ENCODE assay signal across 9 cellular contexts in genomic region chr12:122190842-122191668, GRCh38. TPM values are rescaled to one million over a fixed set of nuclear protein-coding genes. Genes with fewer than 3 reads are reported as not detected.
DNase-seq lines count a peak whose midpoint lies in the region; ATAC-seq and TF ChIP-seq lines count a peak whose summit lies in the region.
"Had no signal": no experiment of that assay in that cellular context is flagged by ENCODE, and none has a peak within 500 bp of the region (broad histone marks: within the 10 kb centered on the region; RNA-seq: fewer than 3 reads in every experiment).

No MANE protein-coding gene starts in this region.

- peaks cover 9% of the 10 kb centered on the region for H3K4me1 ChIP-seq in mucosa of descending colon (ENCODE audit: low read depth)

- H3K36me3 Mint-ChIP-seq in activated CD4-positive, alpha-beta T cell treated with anti-CD3 and anti-CD28 coated beads, Interleukin-2, amount 10 ng/mL, durations not matched to agents 24 days and 14 days (ENCODE audit: low read depth), result no peaks in the 10 kb centered on the region

- no peaks in the 10 kb centered on the region for H3K9me3 Mint-ChIP-seq in activated CD4-positive, alpha-beta T cell treated with anti-CD3 and anti-CD28 coated beads, Interleukin-2, amount 10 ng/mL, durations not matched to agents 24 days and 14 days

- intact Hi-C loops in activated CD4-positive, alpha-beta T cell treated with anti-CD3 and anti-CD28 coated beads, Interleukin-2, amount 10 ng/mL, durations not matched to agents 24 days and 14 days (cut with micrococcal nuclease), result loop anchor here (1.0 to 2.0 kb wide), 4 partner anchors 31 to 137 kb away; no protein-coding TSS in a partner anchor
- intact Hi-C loops in mucosa of descending colon (cut with DNase I, micrococcal nuclease), result no loop called here

- no peak overlapping the region for H3K27ac ChIP-seq in AG04450 (ENCODE audit: low read depth, low read length)
- H3K27ac ChIP-seq: skin epidermis had no signal

- TF ChIP-seq CTCF in AG04450 (IDR thresholded peaks at IDR 0.05; ENCODE audit: low read depth, low read length) (peak; percentile 86), GM13976 (IDR thresholded peaks at IDR 0.05; ENCODE audit: borderline replicate concordance, control extremely low read depth, extremely low read depth, insufficient read depth, missing control alignments) (peak; percentile 83), mucosa of descending colon (IDR thresholded peaks at IDR 0.05) (peak; percentile 72)

- no peak overlapping the region for H3K4me3 Mint-ChIP-seq in activated CD4-positive, alpha-beta T cell treated with anti-CD3 and anti-CD28 coated beads, Interleukin-2, amount 10 ng/mL, durations not matched to agents 24 days and 14 days

- CTCF ChIA-PET in AG04450 (lab: Charles Lee), result interaction anchor here (0.6 to 2.5 kb wide), 19 partner anchors 20 to 1456 kb away, joined by 3 to 32 read pairs (median 4); no protein-coding TSS in a partner anchor

- H3K4me1 Mint-ChIP-seq in activated CD4-positive, alpha-beta T cell treated with anti-CD3 and anti-CD28 coated beads, Interleukin-2, amount 10 ng/mL, durations not matched to agents 24 days and 14 days, result no peaks in the 10 kb centered on the region

- H3K27me3 Mint-ChIP-seq in activated CD4-positive, alpha-beta T cell treated with anti-CD3 and anti-CD28 coated beads, Interleukin-2, amount 10 ng/mL, durations not matched to agents 24 days and 14 days, result peaks cover 15% of the 10 kb centered on the region

- in situ Hi-C loops in GM13976 (cut with MboI; ENCODE audit: low sequenced_read_pairs, unreplicated experiment), result loop anchor here (5.0 kb wide), 1 partner anchor 49 kb away; no protein-coding TSS in a partner anchor

- H3K4me3 ChIP-seq in AG04450 (ENCODE audit: low read depth, low read length) (no peak overlapping the region), mucosa of descending colon (no peak overlapping the region)
- H3K4me3 ChIP-seq: skin epidermis had no signal

- H3K27ac Mint-ChIP-seq in activated CD4-positive, alpha-beta T cell treated with anti-CD3 and anti-CD28 coated beads, Interleukin-2, amount 10 ng/mL, durations not matched to agents 24 days and 14 days, result no peak overlapping the region

- POLR2A ChIA-PET in AG04450 (lab: Yijun Ruan, JAX), result no interaction called here

- no peaks in the 10 kb centered on the region for H3K27me3 ChIP-seq in AG04450 (ENCODE audit: control insufficient read depth, insufficient read depth, low read length)

- ATAC-seq in mucosa of descending colon (peak; percentile 92), GM18520 (IDR thresholded peaks at IDR 0.05; ENCODE audit: unreplicated experiment) (no peak)

- H3K9me3 ChIP-seq in AG04450 (ENCODE audit: control insufficient read depth, insufficient read depth, low read length) (peaks cover 8% of the 10 kb centered on the region), mucosa of descending colon (no peaks in the 10 kb centered on the region)

- no peaks in the 10 kb centered on the region for H3K36me3 ChIP-seq in mucosa of descending colon (ENCODE audit: low read depth)

- DNase-seq in AG04450 (ENCODE audit: low read depth, low spot score), result peak; percentile 15
- peak; percentile 89 for DNase-seq in GM13976 (ENCODE audit: low spot score)
- DNase-seq in NCI-H2196 (lab: John Stamatoyannopoulos, UW; ENCODE audit: unreplicated experiment), result peak; percentile 68
- peak; percentile 92 for DNase-seq in activated CD4-positive, alpha-beta T cell treated with anti-CD3 and anti-CD28 coated beads, Interleukin-2, amount 10 ng/mL, durations not matched to agents 24 days and 14 days
- DNase-seq in ecto neural progenitor cell (ENCODE audit: low spot score), result peak; percentile 85
- DNase-seq in mucosa of descending colon, result peak in 2 of 3 donors; percentile 86 to 87
- peak; percentile 56 for DNase-seq in stimulated activated naive CD4-positive, alpha-beta T cell treated with Interleukin-2 at 50 U/mL for 16 hours (lab: John Stamatoyannopoulos, UW)

RNA-seq across cellular contexts. Expression of gene LRRC43, which starts 8.1 kb away (rescaled TPM):
- polyA plus RNA-seq in AG04450 (2011; rRNA removed), result 0.27 and 0.48 TPM in 2 replicates
- polyA minus RNA-seq in AG04450 (2011; rRNA and poly(A)+ RNA removed), result 0.35 and 0.46 TPM in 2 replicates
- 0.33 TPM in 1 of 2 replicates, not detected in the other for total RNA-seq in activated CD4-positive, alpha-beta T cell treated with anti-CD3 and anti-CD28 coated beads, Interleukin-2, amount 10 ng/mL, durations not matched to agents 24 days and 14 days
- under 1 TPM in 2 of 3 donors, not detected in 1; 0.19 to 0.51 TPM for total RNA-seq in mucosa of descending colon

RNA-seq across cellular contexts. Expression of gene B3GNT4, which starts 12.5 kb away (rescaled TPM):
- polyA plus RNA-seq in AG04450 (2011; rRNA removed), result 0.12 and 0.32 TPM in 2 replicates
- polyA minus RNA-seq in AG04450 (2011; rRNA and poly(A)+ RNA removed), result 0.26 and 1.1 TPM in 2 replicates
- 0.64 and 1.0 TPM in 2 replicates for total RNA-seq in activated CD4-positive, alpha-beta T cell treated with anti-CD3 and anti-CD28 coated beads, Interleukin-2, amount 10 ng/mL, durations not matched to agents 24 days and 14 days
- total RNA-seq in mucosa of descending colon, result under 1 TPM; 0.26 to 0.82 (median 0.66) TPM

RNA-seq across cellular contexts. Expression of gene IL31, which starts 17.0 kb away (rescaled TPM):
- not detected in 2 replicates for polyA plus RNA-seq in AG04450 (2011; rRNA removed)
- not detected in 2 replicates for polyA minus RNA-seq in AG04450 (2011; rRNA and poly(A)+ RNA removed)
- 2.5 TPM in 2 replicates for total RNA-seq in activated CD4-positive, alpha-beta T cell treated with anti-CD3 and anti-CD28 coated beads, Interleukin-2, amount 10 ng/mL, durations not matched to agents 24 days and 14 days
- not detected for total RNA-seq in mucosa of descending colon

RNA-seq across cellular contexts. Expression of gene DIABLO, which starts 34.8 kb away (rescaled TPM):
- 55.3 and 59.6 TPM in 2 replicates for polyA plus RNA-seq in AG04450 (2011; rRNA removed)
- 27.6 and 29.7 TPM in 2 replicates for polyA minus RNA-seq in AG04450 (2011; rRNA and poly(A)+ RNA removed)
- total RNA-seq in activated CD4-positive, alpha-beta T cell treated with anti-CD3 and anti-CD28 coated beads, Interleukin-2, amount 10 ng/mL, durations not matched to agents 24 days and 14 days, result 59.4 and 61.0 TPM in 2 replicates
- 10 to 100 TPM; 35.6 to 42.9 (median 41.6) TPM for total RNA-seq in mucosa of descending colon

Comparison
In these comparisons a context has a peak if more than half of its experiments do, and no peak if none do; other contexts are left out.
1. DNase-seq: peak in every context shown above with its lines; median percentile 92 in activated CD4-positive, alpha-beta T cell treated with anti-CD3 and anti-CD28 coated beads, Interleukin-2, amount 10 ng/mL, durations not matched to agents 24 days and 14 days; 89 in GM13976; 86 in mucosa of descending colon; 85 in ecto neural progenitor cell; 68 in NCI-H2196; 56 in stimulated activated naive CD4-positive, alpha-beta T cell treated with Interleukin-2 at 50 U/mL for 16 hours; 15 in AG04450.